In the genomic region with DNA sequence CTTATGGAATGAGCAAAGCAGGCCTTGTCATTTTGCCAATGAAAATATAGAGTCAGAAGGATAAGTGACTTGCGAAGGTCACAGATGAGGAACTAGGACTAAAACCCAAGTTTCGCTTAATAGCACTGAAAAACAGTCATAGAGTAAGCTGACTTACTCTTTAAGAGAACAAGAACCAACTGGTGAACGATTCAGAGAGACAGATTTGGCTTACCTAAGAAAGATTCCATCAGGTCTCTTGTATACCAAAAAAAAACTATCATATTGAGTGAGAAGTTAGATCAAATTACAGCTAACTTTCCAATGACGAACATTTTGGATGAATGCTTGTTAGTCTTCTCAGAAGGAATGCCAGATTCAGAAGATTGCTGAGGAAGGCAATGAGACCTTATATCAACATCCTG, we compare ENCODE assay signal across 23 cellular contexts.
DNase-seq lines count a peak whose midpoint lies in the region; ATAC-seq and TF ChIP-seq lines count a peak whose summit lies in the region.
"Had no signal": no experiment of that assay in that cellular context is flagged by ENCODE, and none has a peak within 500 bp of the region (broad histone marks: within the 10 kb centered on the region; RNA-seq: fewer than 3 reads in every experiment).

No MANE protein-coding gene starts in this region.

- TF ChIP-seq CTCF in astrocyte of the spinal cord (IDR thresholded peaks at IDR 0.05; ENCODE audit: low read depth, low read length) = no peak
- TF ChIP-seq CTCF in fibroblast of the aortic adventitia (IDR thresholded peaks at IDR 0.05; ENCODE audit: insufficient read depth, low read length) = no peak

- ATAC-seq in HG03045 (IDR thresholded peaks at IDR 0.05; ENCODE audit: unreplicated experiment) = no peak
- ATAC-seq: activated CD4-positive, CD25-positive, alpha-beta regulatory T cell treated with anti-CD3 and anti-CD28 coated beads, Interleukin-2, amount 50 U/mL, for 24 hours; mucosa of descending colon had no signal

- H3K4me3 ChIP-seq in astrocyte of the spinal cord (ENCODE audit: low read depth, low read length) (no peak overlapping the region), fibroblast of the aortic adventitia (ENCODE audit: low read depth, low read length) (no peak overlapping the region)
- H3K4me3 ChIP-seq: ascending aorta, hepatocyte, mucosa of descending colon, neural progenitor cell, spleen, stomach, upper lobe of left lung had no signal

- in situ Hi-C loops in astrocyte of the spinal cord (cut with HindIII; ENCODE audit: low sequenced_read_pairs) = no loop called here

- DNase-seq in AG08396 (ENCODE audit: low spot score) = peak; percentile 8
- DNase-seq in HT1080 (ENCODE audit: low read depth) = peak; percentile 67
- peak; percentile 22 for DNase-seq in astrocyte of the spinal cord (ENCODE audit: low read depth, low spot score)
- peak; percentile 60 for DNase-seq in fibroblast of the aortic adventitia (ENCODE audit: low read depth)
- DNase-seq in RKO (ENCODE audit: low spot score) = no peak
- no peak for DNase-seq in EL
- DNase-seq in globus pallidus (ENCODE audit: low spot score) = no peak
- DNase-seq: 8988T; activated CD8-positive, alpha-beta memory T cell treated with anti-CD3 and anti-CD28 coated beads for 24 hours; activated naive CD4-positive, alpha-beta T cell treated with anti-CD3 and anti-CD28 coated beads, Interleukin-2, amount 50 U/mL, for 16 hours; activated T-cell treated with anti-CD3 and anti-CD28 coated beads, Interleukin-2, amount 50 U/mL, for 48 hours; Calu3; mucosa of descending colon; NCI-H524 treated with DMSO at 0.1 percent for 48 hours; spleen; stimulated activated CD4-positive, alpha-beta T cell treated with anti-CD3 and anti-CD28 coated beads, Interleukin-4, amount 100 ng/mL, for 24 hours; stomach; upper lobe of left lung had no signal

Comparison
In these comparisons a context has a peak if more than half of its experiments do, and no peak if none do; other contexts are left out.
1. DNase-seq: peak in AG08396 (single experiment), HT1080 (single experiment), astrocyte of the spinal cord (single experiment) and fibroblast of the aortic adventitia (single experiment); none in RKO (single experiment), EL (single experiment) and globus pallidus (single experiment).